Comparison of ENCODE assay signal across 15 cellular contexts in genomic region chr3:125389282-125389681, GRCh38. TPM values are rescaled to one million over a fixed set of nuclear protein-coding genes. Genes with fewer than 3 reads are reported as not detected.
DNase-seq lines count a peak whose midpoint lies in the region; ATAC-seq, FAIRE-seq and TF ChIP-seq lines count a peak whose summit lies in the region.
"Had no signal": no experiment of that assay in that cellular context is flagged by ENCODE, and none has a peak within 500 bp of the region (broad histone marks: within the 10 kb centered on the region; RNA-seq: fewer than 3 reads in every experiment).

No MANE protein-coding gene starts in this region.

- H3K4me1 ChIP-seq in BLaER1 treated with 17β-estradiol and CSF1 and Interleukin-3, amounts not matched to agents 10 nM and 100 nM: peaks cover 0 to 8% (median 6%) of the 10 kb centered on the region in 10 experiments; a peak in 8 of 20 replicates

- no peak for ATAC-seq in HG03571 (IDR thresholded peaks at IDR 0.05; ENCODE audit: unreplicated experiment)

- H3K9me3 ChIP-seq in BLaER1 treated with 17β-estradiol and CSF1 and Interleukin-3, amounts not matched to agents 10 nM and 100 nM (replicated peaks in 1 of 11): peaks cover 0 to 3% (median 0%) of the 10 kb centered on the region in 11 experiments; a peak in 1 of 22 replicates

- no peak overlapping the region for H3K4me3 ChIP-seq in BLaER1 treated with 17β-estradiol and CSF1 and Interleukin-3, amounts not matched to agents 10 nM and 100 nM

- peaks cover 21% of the 10 kb centered on the region for H3K27me3 Mint-ChIP-seq in activated CD4-positive, alpha-beta T cell treated with anti-CD3 and anti-CD28 coated beads, Interleukin-2, amount 10 ng/mL, durations not matched to agents 24 days and 14 days
- H3K27me3 Mint-ChIP-seq in endothelial cell (ENCODE audit: unreplicated experiment): peaks cover 4% of the 10 kb centered on the region
- H3K27me3 Mint-ChIP-seq: IgD-negative memory B cell had no signal

- no peak overlapping the region for H3K27ac ChIP-seq in BLaER1 treated with 17β-estradiol and CSF1 and Interleukin-3, amounts not matched to agents 10 nM and 100 nM
- H3K27ac ChIP-seq: 22Rv1 had no signal

- peak overlapping the region in 6 of 11 experiments; percentile 6 to 38 (median 21); a peak in 8 of 22 replicates for H3K4me2 ChIP-seq in BLaER1 treated with 17β-estradiol and CSF1 and Interleukin-3, amounts not matched to agents 10 nM and 100 nM

- H3K9ac ChIP-seq in BLaER1 treated with 17β-estradiol and CSF1 and Interleukin-3, amounts not matched to agents 10 nM and 100 nM: no peak overlapping the region

- H3K4me3 Mint-ChIP-seq in activated CD4-positive, alpha-beta T cell treated with anti-CD3 and anti-CD28 coated beads, Interleukin-2, amount 10 ng/mL, durations not matched to agents 24 days and 14 days: no peak overlapping the region
- no peak overlapping the region for H3K4me3 Mint-ChIP-seq in endothelial cell (ENCODE audit: unreplicated experiment)
- H3K4me3 Mint-ChIP-seq: IgD-negative memory B cell had no signal

- no peak for FAIRE-seq in GM12892 (lab: Jason Lieb, UNC)
- FAIRE-seq: H54 had no signal

- no peaks in the 10 kb centered on the region for H4K20me1 ChIP-seq in BLaER1 treated with 17β-estradiol and CSF1 and Interleukin-3, amounts not matched to agents 10 nM and 100 nM

- no peaks in the 10 kb centered on the region for H3K36me3 Mint-ChIP-seq in activated CD4-positive, alpha-beta T cell treated with anti-CD3 and anti-CD28 coated beads, Interleukin-2, amount 10 ng/mL, durations not matched to agents 24 days and 14 days (ENCODE audit: low read depth)
- no peaks in the 10 kb centered on the region for H3K36me3 Mint-ChIP-seq in endothelial cell (ENCODE audit: low read depth, unreplicated experiment)

- peak overlapping the region; percentile 7 for H3K27ac Mint-ChIP-seq in activated CD4-positive, alpha-beta T cell treated with anti-CD3 and anti-CD28 coated beads, Interleukin-2, amount 10 ng/mL, durations not matched to agents 24 days and 14 days
- peak overlapping the region; percentile 6 for H3K27ac Mint-ChIP-seq in endothelial cell (ENCODE audit: unreplicated experiment)

- H3K4me1 Mint-ChIP-seq in activated CD4-positive, alpha-beta T cell treated with anti-CD3 and anti-CD28 coated beads, Interleukin-2, amount 10 ng/mL, durations not matched to agents 24 days and 14 days: peaks cover 13% of the 10 kb centered on the region
- peaks cover 9% of the 10 kb centered on the region for H3K4me1 Mint-ChIP-seq in endothelial cell (ENCODE audit: unreplicated experiment)

- H3K9me3 Mint-ChIP-seq in activated CD4-positive, alpha-beta T cell treated with anti-CD3 and anti-CD28 coated beads, Interleukin-2, amount 10 ng/mL, durations not matched to agents 24 days and 14 days: no peaks in the 10 kb centered on the region
- H3K9me3 Mint-ChIP-seq in endothelial cell (ENCODE audit: unreplicated experiment): peaks cover 4% of the 10 kb centered on the region

- TF ChIP-seq POLR2A in GM12892 (IDR thresholded peaks at IDR 0.05; ENCODE audit: low read depth, low read length): no peak

- TF ChIP-seq CTCF in endothelial cell (IDR thresholded peaks at IDR 0.05; ENCODE audit: unreplicated experiment): no peak

- peak; percentile 64 for DNase-seq in activated CD4-positive, alpha-beta T cell treated with anti-CD3 and anti-CD28 coated beads, Interleukin-2, amount 10 ng/mL, durations not matched to agents 24 days and 14 days
- DNase-seq in activated CD4-positive, alpha-beta T cell treated with anti-CD3 and anti-CD28 coated beads for 4 hours: no peak
- DNase-seq in NCI-H69 (lab: John Stamatoyannopoulos, UW) (peak; percentile 1), endothelial cell (ENCODE audit: low spot score) (no peak), kidney tubule cell (ENCODE audit: low spot score) (no peak), GM12892 (ENCODE audit: insufficient read length) (no peak)
- DNase-seq: GDM1, NCI-H1930, NCI-H446, RPMI8226 had no signal

- H3K36me3 ChIP-seq in BLaER1 treated with 17β-estradiol and CSF1 and Interleukin-3, amounts not matched to agents 10 nM and 100 nM: no peaks in the 10 kb centered on the region

- no peaks in the 10 kb centered on the region for H3K27me3 ChIP-seq in BLaER1 treated with 17β-estradiol and CSF1 and Interleukin-3, amounts not matched to agents 10 nM and 100 nM

- intact Hi-C loops in activated CD4-positive, alpha-beta T cell treated with anti-CD3 and anti-CD28 coated beads, Interleukin-2, amount 10 ng/mL, durations not matched to agents 24 days and 14 days (cut with micrococcal nuclease): no loop called here

RNA-seq across cellular contexts. Expression of gene ZNF148, which starts 14.2 kb away (rescaled TPM):
- total RNA-seq in activated CD4-positive, alpha-beta T cell treated with anti-CD3 and anti-CD28 coated beads, Interleukin-2, amount 10 ng/mL, durations not matched to agents 24 days and 14 days: 31.8 and 38.0 TPM in 2 replicates
- 34.3 TPM for total RNA-seq in endothelial cell (ENCODE audit: unreplicated experiment)
- polyA plus RNA-seq in GM12892 (2012; ENCODE audit: missing spikeins): 22.8 TPM

Comparison
In these comparisons a context has a peak if more than half of its experiments do, and no peak if none do; other contexts are left out.
1. DNase-seq: peak in activated CD4-positive, alpha-beta T cell treated with anti-CD3 and anti-CD28 coated beads, Interleukin-2, amount 10 ng/mL, durations not matched to agents 24 days and 14 days (single experiment) and NCI-H69 (single experiment); none in activated CD4-positive, alpha-beta T cell treated with anti-CD3 and anti-CD28 coated beads for 4 hours (0 of 2), endothelial cell (single experiment), kidney tubule cell (single experiment) and GM12892 (single experiment).